17 cellular contexts compared by ENCODE assay signal in genomic region chr15:40737048-40737447, GRCh38. TPM values are rescaled to one million over a fixed set of nuclear protein-coding genes. Genes with fewer than 3 reads are reported as not detected.
"Had no signal": no experiment of that assay in that cellular context is flagged by ENCODE, and none has a peak within 500 bp of the region (broad histone marks: within the 10 kb centered on the region; RNA-seq: fewer than 3 reads in every experiment).

No MANE protein-coding gene starts in this region.

- H3K4me1 ChIP-seq: breast epithelium, lower lobe of right lung, parathyroid adenoma, right atrium auricular region, tibial nerve had no signal

- H3K79me2 ChIP-seq: parathyroid adenoma had no signal

- H3K27ac ChIP-seq: breast epithelium, lower lobe of right lung, parathyroid adenoma, right atrium auricular region, tibial nerve had no signal

- DNase-seq: activated CD4-positive, alpha-beta T cell treated with anti-CD3 and anti-CD28 coated beads for 1 hour; activated CD4-positive, alpha-beta T cell treated with anti-CD3 and anti-CD28 coated beads, Interleukin-2, amount 50 U/mL, for 48 hours; activated CD8-positive, alpha-beta memory T cell treated with anti-CD3 and anti-CD28 coated beads, Interleukin-2, amount 10 ng/mL, durations not matched to agents 7 days and 5 days; activated gamma-delta T cell; activated naive CD8-positive, alpha-beta T cell treated with anti-CD3 and anti-CD28 coated beads, Interleukin-2, amount 10 ng/mL, durations not matched to agents 7 days and 5 days; activated T-cell treated with anti-CD3 and anti-CD28 coated beads, Interleukin-2, amount 50 U/mL, for 4 hours; aorta; glutamatergic neuron; immature natural killer cell; lower lobe of right lung; naive B cell had no signal

- H3K4me3 ChIP-seq: breast epithelium, lower lobe of right lung, right atrium auricular region, smooth muscle cell, tibial nerve had no signal

- ATAC-seq: activated CD8-positive, alpha-beta memory T cell treated with anti-CD3 and anti-CD28 coated beads, Interleukin-2, amount 10 ng/mL, durations not matched to agents 7 days and 5 days; activated T-cell treated with anti-CD3 and anti-CD28 coated beads, Interleukin-2, amount 50 U/mL, for 4 hours; lower lobe of right lung had no signal

- H3K27me3 ChIP-seq: breast epithelium, right atrium auricular region, tibial nerve had no signal

- H3K9ac ChIP-seq: parathyroid adenoma had no signal

- H2AFZ ChIP-seq: parathyroid adenoma had no signal

- H3K9me3 ChIP-seq: breast epithelium, lower lobe of right lung, right atrium auricular region, tibial nerve had no signal

- H3K4me2 ChIP-seq: smooth muscle cell had no signal

RNA-seq across cellular contexts. Expression of gene C15orf62, which starts 32.7 kb away (rescaled TPM):
- total RNA-seq: fibroblast of villous mesenchyme had no signal
